In genomic region chr5:155834271-155834975, GRCh38 we compare ENCODE assay signal across 33 cellular contexts.
"Had no signal": no experiment of that assay in that cellular context is flagged by ENCODE, and none has a peak within 500 bp of the region (broad histone marks: within the 10 kb centered on the region; RNA-seq: fewer than 3 reads in every experiment).

No MANE protein-coding gene starts in this region.

- H3K36me3 ChIP-seq: ascending aorta, breast epithelium, cardiac muscle cell, esophagus muscularis mucosa, gastrocnemius medialis, WERI-Rb-1 had no signal

- ATAC-seq: activated CD4-positive, CD25-positive, alpha-beta regulatory T cell treated with anti-CD3 and anti-CD28 coated beads, Interleukin-2, amount 50 U/mL, for 24 hours; activated CD8-positive, alpha-beta T cell treated with anti-CD3 and anti-CD28 coated beads for 36 hours; activated naive CD4-positive, alpha-beta T cell treated with anti-CD3 and anti-CD28 coated beads, Interleukin-2, amount 50 U/mL, for 72 hours; foreskin keratinocyte; gastrocnemius medialis; T-helper 17 cell had no signal

- H3K4me3 ChIP-seq: ascending aorta, breast epithelium, cardiac muscle cell, coronary artery, dorsolateral prefrontal cortex, esophagus muscularis mucosa, gastrocnemius medialis had no signal

- H3K9me3 ChIP-seq: ascending aorta, breast epithelium, esophagus muscularis mucosa, gastrocnemius medialis had no signal

- DNase-seq: activated B cell treated with CpG ODN at 0.5 μM for 24 hours; activated CD4-positive, alpha-beta T cell treated with anti-CD3 and anti-CD28 coated beads for 48 hours; activated CD4-positive, alpha-beta T cell treated with anti-CD3 and anti-CD28 coated beads, Interleukin-2, amount 50 U/mL, for 1 hour; activated CD4-positive, alpha-beta T cell treated with anti-CD3 and anti-CD28 coated beads, Interleukin-2, amount 50 U/mL, for 48 hours; activated CD8-positive, alpha-beta memory T cell treated with anti-CD3 and anti-CD28 coated beads for 24 hours; activated CD8-positive, alpha-beta T cell treated with anti-CD3 and anti-CD28 coated beads for 36 hours; activated gamma-delta T cell; activated naive CD4-positive, alpha-beta T cell; activated naive CD4-positive, alpha-beta T cell treated with anti-CD3 and anti-CD28 coated beads, Interleukin-2, amount 10 ng/mL, durations not matched to agents 7 days and 5 days; activated naive CD8-positive, alpha-beta T cell treated with anti-CD3 and anti-CD28 coated beads, Interleukin-2, amount 10 ng/mL, durations not matched to agents 7 days and 5 days; activated T-cell treated with anti-CD3 and anti-CD28 coated beads, Interleukin-2, amount 50 U/mL, for 48 hours; central memory CD4-positive, alpha-beta T cell; dorsolateral prefrontal cortex; effector memory CD4-positive, alpha-beta T cell; erythroblast; foreskin keratinocyte; gastrocnemius medialis; glutamatergic neuron; SW 1271; T-helper 1 cell; T-helper 17 cell; T1000; WERI-Rb-1 had no signal

- H3K27me3 ChIP-seq: ascending aorta, breast epithelium, cardiac muscle cell, dorsolateral prefrontal cortex, esophagus muscularis mucosa, foreskin keratinocyte, gastrocnemius medialis had no signal

- H3K27me3 Mint-ChIP-seq: activated B cell treated with CpG ODN at 0.5 μM for 24 hours; activated naive CD4-positive, alpha-beta T cell treated with anti-CD3 and anti-CD28 coated beads, Interleukin-2, amount 10 ng/mL, durations not matched to agents 7 days and 5 days; activated naive CD8-positive, alpha-beta T cell treated with anti-CD3 and anti-CD28 coated beads, Interleukin-2, amount 10 ng/mL, durations not matched to agents 7 days and 5 days; brain; dendritic cell treated with granulocyte-macrophage colony-stimulating factor and Interleukin-4, amounts not matched to agents 40 ng/mL and 50 ng/mL, for 4 days; T-helper 17 cell had no signal

- H3K4me1 Mint-ChIP-seq: activated B cell treated with CpG ODN at 0.5 μM for 24 hours; activated naive CD4-positive, alpha-beta T cell treated with anti-CD3 and anti-CD28 coated beads, Interleukin-2, amount 10 ng/mL, durations not matched to agents 7 days and 5 days; activated naive CD8-positive, alpha-beta T cell treated with anti-CD3 and anti-CD28 coated beads, Interleukin-2, amount 10 ng/mL, durations not matched to agents 7 days and 5 days; T-helper 17 cell had no signal

- H3K36me3 Mint-ChIP-seq: activated naive CD4-positive, alpha-beta T cell treated with anti-CD3 and anti-CD28 coated beads, Interleukin-2, amount 10 ng/mL, durations not matched to agents 7 days and 5 days; activated naive CD4-positive, alpha-beta T cell treated with anti-CD3 and anti-CD28 coated beads, Interleukin-2, amount 50 U/mL, for 72 hours; activated naive CD8-positive, alpha-beta T cell treated with anti-CD3 and anti-CD28 coated beads, Interleukin-2, amount 10 ng/mL, durations not matched to agents 7 days and 5 days; brain had no signal

- H3K27ac Mint-ChIP-seq: activated B cell treated with CpG ODN at 0.5 μM for 24 hours; activated CD8-positive, alpha-beta T cell treated with anti-CD3 and anti-CD28 coated beads for 36 hours; activated naive CD4-positive, alpha-beta T cell treated with anti-CD3 and anti-CD28 coated beads, Interleukin-2, amount 10 ng/mL, durations not matched to agents 7 days and 5 days; activated naive CD4-positive, alpha-beta T cell treated with anti-CD3 and anti-CD28 coated beads, Interleukin-2, amount 50 U/mL, for 72 hours; activated naive CD8-positive, alpha-beta T cell treated with anti-CD3 and anti-CD28 coated beads, Interleukin-2, amount 10 ng/mL, durations not matched to agents 7 days and 5 days; brain; dendritic cell treated with granulocyte-macrophage colony-stimulating factor and Interleukin-4, amounts not matched to agents 40 ng/mL and 50 ng/mL, for 4 days; T-helper 17 cell; T-helper 2 cell treated with Interferon-gamma antibody and Interleukin-4, amounts not matched to agents 5 μg/mL and 100 μg/mL, for 36 hours had no signal

- H3K4me3 Mint-ChIP-seq: activated B cell treated with CpG ODN at 0.5 μM for 24 hours; activated CD8-positive, alpha-beta T cell treated with anti-CD3 and anti-CD28 coated beads for 36 hours; activated naive CD4-positive, alpha-beta T cell treated with anti-CD3 and anti-CD28 coated beads, Interleukin-2, amount 10 ng/mL, durations not matched to agents 7 days and 5 days; activated naive CD8-positive, alpha-beta T cell treated with anti-CD3 and anti-CD28 coated beads, Interleukin-2, amount 10 ng/mL, durations not matched to agents 7 days and 5 days; brain; dendritic cell treated with granulocyte-macrophage colony-stimulating factor and Interleukin-4, amounts not matched to agents 40 ng/mL and 50 ng/mL, for 4 days; T-helper 17 cell; T-helper 2 cell treated with Interferon-gamma antibody and Interleukin-4, amounts not matched to agents 5 μg/mL and 100 μg/mL, for 36 hours had no signal

- H3K27ac ChIP-seq: ascending aorta, breast epithelium, cardiac muscle cell, coronary artery, dorsolateral prefrontal cortex, esophagus muscularis mucosa, foreskin keratinocyte, gastrocnemius medialis, WERI-Rb-1 had no signal

- H3K9me3 Mint-ChIP-seq: activated B cell treated with CpG ODN at 0.5 μM for 24 hours; activated CD8-positive, alpha-beta T cell treated with anti-CD3 and anti-CD28 coated beads for 36 hours; activated naive CD4-positive, alpha-beta T cell treated with anti-CD3 and anti-CD28 coated beads, Interleukin-2, amount 10 ng/mL, durations not matched to agents 7 days and 5 days; activated naive CD4-positive, alpha-beta T cell treated with anti-CD3 and anti-CD28 coated beads, Interleukin-2, amount 50 U/mL, for 72 hours; activated naive CD8-positive, alpha-beta T cell treated with anti-CD3 and anti-CD28 coated beads, Interleukin-2, amount 10 ng/mL, durations not matched to agents 7 days and 5 days; brain; dendritic cell treated with granulocyte-macrophage colony-stimulating factor and Interleukin-4, amounts not matched to agents 40 ng/mL and 50 ng/mL, for 4 days; T-helper 2 cell treated with Interferon-gamma antibody and Interleukin-4, amounts not matched to agents 5 μg/mL and 100 μg/mL, for 36 hours had no signal

- H3K4me1 ChIP-seq: ascending aorta, breast epithelium, esophagus muscularis mucosa, foreskin keratinocyte, gastrocnemius medialis had no signal
